Comparison of ENCODE assay signal across 9 cellular contexts in genomic region chr7:44145419-44145968, GRCh38. TPM values are rescaled to one million over a fixed set of nuclear protein-coding genes. Genes with fewer than 3 reads are reported as not detected.
DNase-seq lines count a peak whose midpoint lies in the region; ATAC-seq, FAIRE-seq and TF ChIP-seq lines count a peak whose summit lies in the region.
"Had no signal": no experiment of that assay in that cellular context is flagged by ENCODE, and none has a peak within 500 bp of the region (broad histone marks: within the 10 kb centered on the region; RNA-seq: fewer than 3 reads in every experiment).

No MANE protein-coding gene starts in this region.

- no peak for FAIRE-seq in small intestine (lab: Jason Lieb, UNC)
- FAIRE-seq: endometrium had no signal

- H3K9ac ChIP-seq in HUES6 (ENCODE audit: low read length) = peak overlapping the region; percentile 30

- H3K36me3 ChIP-seq in HUES6 (ENCODE audit: control insufficient read depth, insufficient read depth, low read length) (no peaks in the 10 kb centered on the region), right atrium auricular region (peaks cover 4% of the 10 kb centered on the region), small intestine (ENCODE audit: control insufficient read depth in 2 of 2, insufficient read depth in 2 of 2, low read length in 2 of 2) (no peaks in the 10 kb centered on the region)

- peaks cover 31% of the 10 kb centered on the region for H3K27me3 ChIP-seq in HUES6 (ENCODE audit: control insufficient read depth, insufficient read depth, low read length)
- H3K27me3 ChIP-seq in right atrium auricular region = no peaks in the 10 kb centered on the region
- peaks cover 0 to 3% of the 10 kb centered on the region in 2 donors for H3K27me3 ChIP-seq in small intestine (ENCODE audit: control insufficient read depth in 2 of 2, insufficient read depth in 2 of 2, low read length in 2 of 2)

- no peak for ATAC-seq in GM21515 (IDR thresholded peaks at IDR 0.05; ENCODE audit: unreplicated experiment)

- DNase-seq in activated gamma-delta T cell treated with anti-CD3 and anti-CD28 coated beads, Interleukin-2, amount 50 U/mL, for 16 hours (ENCODE audit: low read depth) = peak; percentile 24
- DNase-seq in right atrium auricular region (ENCODE audit: low spot score) (no peak), small intestine (no peak), DMS153 treated with DMSO at 0.1 percent for 48 hours (lab: John Stamatoyannopoulos, UW; ENCODE audit: unreplicated experiment) (no peak), Ammon's horn (ENCODE audit: low spot score) (no peak), NCI-H2171 (lab: John Stamatoyannopoulos, UW) (no peak)

- H3K4me1 ChIP-seq in HUES6 (ENCODE audit: control insufficient read depth, insufficient read depth, low read length) (peaks cover 36% of the 10 kb centered on the region), right atrium auricular region (peaks cover 0 to 37% of the 10 kb centered on the region in 2 donors), small intestine (ENCODE audit: control insufficient read depth in 2 of 2, insufficient read depth in 1 of 2, low read depth in 1 of 2, low read length in 1 of 2) (no peaks in the 10 kb centered on the region)

- no peak for TF ChIP-seq CTCF in right atrium auricular region (IDR thresholded peaks at IDR 0.05)

- H3K4me3 ChIP-seq in HUES6 (ENCODE audit: low read depth, low read length) = peak overlapping the region; percentile 72
- H3K4me3 ChIP-seq in right atrium auricular region = peak overlapping the region; percentile 53 to 59
- peak overlapping the region; percentile 9 to 10 for H3K4me3 ChIP-seq in small intestine (ENCODE audit: low read depth in 1 of 2, low read length in 2 of 2)

- 13 to 25% (median 21%) methylated on average over 52 to 57 of the region's 57 CpGs for WGBS in small intestine, 3 donors

- H3K27ac ChIP-seq in HUES6 (ENCODE audit: low read depth, low read length) (no peak overlapping the region), right atrium auricular region (peak overlapping the region; percentile 63 to 92), small intestine (ENCODE audit: low read depth in 1 of 2, low read length in 1 of 2) (no peak overlapping the region)

- H3K9me3 ChIP-seq in HUES6 (ENCODE audit: control insufficient read depth, insufficient read depth, low read depth, low read length) (no peaks in the 10 kb centered on the region), right atrium auricular region (no peaks in the 10 kb centered on the region), small intestine (ENCODE audit: control insufficient read depth, low read depth) (no peaks in the 10 kb centered on the region)

RNA-seq across cellular contexts. Expression of gene MYL7, which starts 4.4 kb away (rescaled TPM):
- total RNA-seq in right atrium auricular region = over 10,000 TPM; 17,339 to 49,235 TPM
- 10 to 100 TPM in 1 of 3 donors, under 1 TPM in 1, not detected in 1; 0.36 to 13.5 TPM for polyA plus RNA-seq in small intestine

RNA-seq across cellular contexts. Expression of gene POLD2, which starts 22.1 kb away (rescaled TPM):
- 10 to 100 TPM; 71.4 to 76.5 TPM for total RNA-seq in right atrium auricular region
- 10 to 100 TPM; 13.6 to 82.4 (median 27.3) TPM for polyA plus RNA-seq in small intestine

RNA-seq across cellular contexts. Expression of gene AEBP1, which starts 41.3 kb away (rescaled TPM):
- 100 to 1,000 TPM in 1 of 2 donors, 10 to 100 TPM in 1; 84.4 to 193 TPM for total RNA-seq in right atrium auricular region
- 10 to 100 TPM in 1 of 3 donors, 1 to 10 TPM in 2; 1.3 to 34.8 (median 3.0) TPM for polyA plus RNA-seq in small intestine

RNA-seq across cellular contexts. Expression of gene GCK, which starts 43.7 kb away (rescaled TPM):
- 10 to 100 TPM; 11.1 to 21.0 TPM for total RNA-seq in right atrium auricular region
- under 1 TPM in 1 of 3 donors, not detected in 2; 0.85 TPM for polyA plus RNA-seq in small intestine

RNA-seq across cellular contexts. Expression of gene YKT6, which starts 55.3 kb away (rescaled TPM):
- 10 to 100 TPM; 43.9 to 44.9 TPM for total RNA-seq in right atrium auricular region
- 10 to 100 TPM; 60.4 to 73.7 (median 68.1) TPM for polyA plus RNA-seq in small intestine

Comparison
In these comparisons a context has a peak if more than half of its experiments do, and no peak if none do; other contexts are left out.
1. H3K27ac ChIP-seq: peak in right atrium auricular region (2 of 2); none in HUES6 (single experiment) and small intestine (0 of 2).
2. H3K4me3 ChIP-seq: peak in every context shown above with its lines; median percentile 72 in HUES6; 56 in right atrium auricular region; 10 in small intestine.